30 cellular contexts compared by ENCODE assay signal in the genomic region with DNA sequence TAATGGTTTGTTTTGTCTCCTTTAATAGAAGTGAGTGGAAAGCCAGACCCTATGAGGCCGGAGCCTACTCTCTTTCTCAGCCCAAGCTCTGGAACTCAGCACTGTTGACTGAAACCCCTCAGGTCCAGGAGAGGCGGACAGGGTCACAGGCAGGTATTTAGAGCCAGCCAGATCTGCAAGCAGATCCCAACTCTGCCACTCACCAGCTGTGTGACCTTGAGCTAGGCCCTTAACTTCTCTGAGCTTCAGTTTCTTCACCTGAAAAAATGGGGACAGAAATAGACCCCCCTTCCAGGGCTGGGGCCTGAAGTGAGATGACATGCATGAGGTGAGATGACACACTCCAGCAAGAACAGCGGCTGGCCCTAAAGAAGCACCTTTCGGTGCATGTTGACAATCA. TPM values are rescaled to one million over a fixed set of nuclear protein-coding genes. Genes with fewer than 3 reads are reported as not detected.
"Had no signal": no experiment of that assay in that cellular context is flagged by ENCODE, and none has a peak within 500 bp of the region (broad histone marks: within the 10 kb centered on the region; RNA-seq: fewer than 3 reads in every experiment).

No MANE protein-coding gene starts in this region.

- H3K9me3 Mint-ChIP-seq: dendritic cell treated with granulocyte-macrophage colony-stimulating factor and Interleukin-4, amounts not matched to agents 40 ng/mL and 50 ng/mL, for 4 days; effector memory CD8-positive, alpha-beta T cell; endodermal cell had no signal

- ATAC-seq: effector memory CD8-positive, alpha-beta T cell; esophagus mucosa; gastrocnemius medialis; heart right ventricle; left lung; left ventricle myocardium superior; lower lobe of right lung had no signal

- H3K4me3 ChIP-seq: colonic mucosa, esophagus squamous epithelium, gastrocnemius medialis, heart right ventricle, left lung, lower lobe of right lung, mucosa of descending colon had no signal

- H3K4me3 Mint-ChIP-seq: dendritic cell treated with granulocyte-macrophage colony-stimulating factor and Interleukin-4, amounts not matched to agents 40 ng/mL and 50 ng/mL, for 4 days; effector memory CD8-positive, alpha-beta T cell; endodermal cell had no signal

- DNase-seq: cortex of kidney; effector CD8-positive, alpha-beta T cell; effector memory CD8-positive, alpha-beta T cell; erythroblast; esophagus squamous epithelium; foreskin fibroblast; foreskin melanocyte; gastrocnemius medialis; glutamatergic neuron; head of caudate nucleus; heart right ventricle; hippocampal formation; left cardiac atrium; left lung; left ventricle myocardium superior; lower lobe of right lung; mesenchymal stem cell had no signal

- H3K4me1 ChIP-seq: colonic mucosa, gastrocnemius medialis, heart right ventricle, left lung, lower lobe of right lung had no signal

- H3K27me3 ChIP-seq: colonic mucosa had no signal

- H3K9me3 ChIP-seq: colonic mucosa, esophagus squamous epithelium, gastrocnemius medialis, heart right ventricle, left lung, lower lobe of right lung, mucosa of descending colon had no signal

- H3K4me1 Mint-ChIP-seq: endodermal cell had no signal

- H3K27me3 Mint-ChIP-seq: dendritic cell treated with granulocyte-macrophage colony-stimulating factor and Interleukin-4, amounts not matched to agents 40 ng/mL and 50 ng/mL, for 4 days had no signal

- H3K36me3 ChIP-seq: colonic mucosa, esophagus squamous epithelium, gastrocnemius medialis, heart right ventricle, left lung, lower lobe of right lung had no signal

- H3K27ac Mint-ChIP-seq: dendritic cell treated with granulocyte-macrophage colony-stimulating factor and Interleukin-4, amounts not matched to agents 40 ng/mL and 50 ng/mL, for 4 days; effector memory CD8-positive, alpha-beta T cell; endodermal cell had no signal

- H3K27ac ChIP-seq: colonic mucosa, epithelial cell of prostate, esophagus squamous epithelium, gastrocnemius medialis, heart right ventricle, left lung, lower lobe of right lung had no signal

RNA-seq across cellular contexts. Expression of a gene that starts 27.1 kb away (rescaled TPM):
- total RNA-seq: dermis microvascular lymphatic vessel endothelial cell, esophagus mucosa, esophagus squamous epithelium, gastrocnemius medialis, glomerular endothelial cell, heart right ventricle, kidney epithelial cell, left cardiac atrium, left ventricle myocardium superior, lower leg skin, lung microvascular endothelial cell, myocyte had no signal
- polyA plus RNA-seq: heart right ventricle, keratinocyte had no signal
